1 cellular context compared by ENCODE assay signal in genomic region chr5:154857534-154858250, GRCh38.
TF ChIP-seq lines count a peak whose summit lies in the region.

No MANE protein-coding gene starts in this region.

TF ChIP-seq in HepG2, 621 proteins besides CTCF, POLR2A, EP300 and RAD21 (continued from another document and continues in another):
- TF ChIP-seq GMEB1 (CRISPR knock-in tag; IDR thresholded peaks at IDR 0.05; ENCODE audit: borderline replicate concordance) (no peak), IRF9 (CRISPR knock-in tag; IDR thresholded peaks at IDR 0.05; ENCODE audit: borderline replicate concordance) (peak; percentile 77; the same call in 1 of the 2 replicates), ZNF326 (CRISPR knock-in tag; IDR thresholded peaks at IDR 0.05; ENCODE audit: borderline replicate concordance) (no peak), THAP8 (CRISPR knock-in tag; IDR thresholded peaks at IDR 0.05; ENCODE audit: borderline replicate concordance) (peak; percentile 16; the same call in 1 of the 2 replicates), ZNF512B (CRISPR knock-in tag; IDR thresholded peaks at IDR 0.05; ENCODE audit: borderline replicate concordance) (no peak), NPAS2 (CRISPR knock-in tag; IDR thresholded peaks at IDR 0.05; ENCODE audit: borderline replicate concordance) (no peak), ARID5B (CRISPR knock-in tag; IDR thresholded peaks at IDR 0.05) (no peak), PITX1 (CRISPR knock-in tag; IDR thresholded peaks at IDR 0.05) (no peak; the same call in 1 of the 2 replicates), CENPBD1 (CRISPR knock-in tag; IDR thresholded peaks at IDR 0.05; ENCODE audit: borderline replicate concordance, low read depth) (no peak), DNMT1 (CRISPR knock-in tag; IDR thresholded peaks at IDR 0.05) (no peak), NCOR1 (IDR thresholded peaks at IDR 0.05; ENCODE audit: borderline replicate concordance, low read length) (peak; percentile 54; the same call in 1 of the 2 replicates), NR2C2 (CRISPR knock-in tag; IDR thresholded peaks at IDR 0.05; ENCODE audit: borderline replicate concordance) (no peak), ZMYM2 (CRISPR knock-in tag; IDR thresholded peaks at IDR 0.05) (0 out of 2 replicates have a peak, but pooled peaks have one; percentile 22), KDM6A (CRISPR knock-in tag; IDR thresholded peaks at IDR 0.05; ENCODE audit: low read depth) (no peak), GRHL1 (CRISPR knock-in tag; conservative IDR thresholded peaks at IDR 0.05) (no peak), KLF13 (CRISPR knock-in tag; IDR thresholded peaks at IDR 0.05) (no peak), ZBTB43 (CRISPR knock-in tag; conservative IDR thresholded peaks at IDR 0.05) (no peak), KLF15 (CRISPR knock-in tag; IDR thresholded peaks at IDR 0.05; ENCODE audit: borderline replicate concordance) (0 out of 2 replicates have a peak, but pooled peaks have one; percentile 56), HNF4G (IDR thresholded peaks at IDR 0.05; ENCODE audit: borderline replicate concordance, low read depth, low read length) (no peak), HNF4G (CRISPR knock-in tag; IDR thresholded peaks at IDR 0.05; ENCODE audit: borderline replicate concordance, low read depth) (no peak), ZNF446 (CRISPR knock-in tag; IDR thresholded peaks at IDR 0.05) (no peak; the same call in 1 of the 2 replicates), ZNF101 (CRISPR knock-in tag; IDR thresholded peaks at IDR 0.05; ENCODE audit: borderline replicate concordance, low read depth) (no peak), ZNF598 (CRISPR knock-in tag; IDR thresholded peaks at IDR 0.05; ENCODE audit: borderline replicate concordance) (peak; percentile 94), FOXA3 (CRISPR knock-in tag; IDR thresholded peaks at IDR 0.05) (no peak), TEAD2 (CRISPR knock-in tag; IDR thresholded peaks at IDR 0.05) (no peak), GMEB2 (CRISPR knock-in tag; IDR thresholded peaks at IDR 0.05; ENCODE audit: low read depth) (no peak), ZMYM3 (CRISPR knock-in tag; IDR thresholded peaks at IDR 0.05) (no peak), ZNF574 (CRISPR knock-in tag; IDR thresholded peaks at IDR 0.05) (peak; percentile 69), POLR2G (IDR thresholded peaks at IDR 0.05; ENCODE audit: low read depth, low read length) (peak; percentile 51), NR2F6 (IDR thresholded peaks at IDR 0.05) (no peak; the same call in 1 of the 2 replicates), NR2F6 (CRISPR knock-in tag; IDR thresholded peaks at IDR 0.05) (no peak), ZNF543 (CRISPR knock-in tag; IDR thresholded peaks at IDR 0.05) (no peak), ZNF337 (CRISPR knock-in tag; IDR thresholded peaks at IDR 0.05; ENCODE audit: borderline replicate concordance, low read depth) (0 out of 2 replicates have a peak, but pooled peaks have one; percentile 37), ZFP37 (CRISPR knock-in tag; IDR thresholded peaks at IDR 0.05; ENCODE audit: borderline replicate concordance) (no peak; the same call in 1 of the 2 replicates), DZIP1 (CRISPR knock-in tag; IDR thresholded peaks at IDR 0.05) (peak; percentile 46; the same call in 1 of the 2 replicates), RXRA (CRISPR knock-in tag; IDR thresholded peaks at IDR 0.05) (peak; percentile 32; the same call in 1 of the 2 replicates), ZNF883 (CRISPR knock-in tag; IDR thresholded peaks at IDR 0.05; ENCODE audit: not compliant biosample characterization) (no peak)
